Comparison of ENCODE assay signal across 10 cellular contexts in the genomic region with DNA sequence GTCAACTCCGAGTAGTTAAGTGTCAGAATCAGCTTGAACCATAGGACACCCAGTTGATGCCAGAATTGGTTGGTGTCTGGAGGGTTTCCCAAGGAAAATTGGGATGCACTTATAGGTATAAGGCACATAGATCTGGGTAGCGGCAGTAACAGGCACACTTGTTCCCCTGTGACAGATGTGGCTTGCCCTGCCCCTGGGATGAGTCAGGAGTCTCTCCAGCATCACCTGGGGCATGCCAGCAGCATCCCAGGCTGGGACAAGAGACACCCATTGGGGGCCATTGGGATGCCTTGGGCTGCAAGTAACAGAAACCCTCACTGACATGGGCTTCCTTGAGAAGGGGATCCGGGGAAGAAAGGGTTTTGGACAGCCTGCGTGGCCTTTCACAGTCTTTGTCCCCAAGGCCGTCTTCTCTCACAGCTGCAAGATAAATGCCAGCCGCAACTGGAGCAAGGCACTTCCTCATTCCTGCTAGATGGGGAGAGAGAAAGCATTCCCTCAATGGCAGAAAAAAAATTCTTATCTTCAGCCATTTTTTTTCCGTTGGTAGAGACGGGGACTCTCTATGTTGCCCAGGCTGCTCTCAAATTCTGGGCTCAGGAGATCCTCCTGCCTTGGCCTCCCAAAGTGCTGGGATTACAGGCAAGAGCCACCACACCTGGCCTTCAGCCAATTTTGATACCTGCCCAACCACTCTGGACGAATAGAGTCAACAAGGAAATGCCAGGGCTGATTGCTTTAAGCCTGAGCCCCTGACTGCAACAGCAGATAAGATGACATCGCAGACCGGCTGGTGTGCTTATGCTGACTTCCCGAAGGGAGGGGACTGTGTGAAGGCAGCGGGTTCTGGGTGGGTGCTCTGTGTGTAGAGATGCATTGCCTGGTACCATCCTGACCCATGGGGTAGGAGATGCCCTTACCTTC. TPM values are rescaled to one million over a fixed set of nuclear protein-coding genes. Genes with fewer than 3 reads are reported as not detected.
DNase-seq lines count a peak whose midpoint lies in the region; ATAC-seq, FAIRE-seq and TF ChIP-seq lines count a peak whose summit lies in the region.
"Had no signal": no experiment of that assay in that cellular context is flagged by ENCODE, and none has a peak within 500 bp of the region (broad histone marks: within the 10 kb centered on the region; RNA-seq: fewer than 3 reads in every experiment).

No MANE protein-coding gene starts in this region.

- FAIRE-seq in K562 (lab: Jason Lieb, UNC): peak; percentile 64

- H2AFZ ChIP-seq in K562 (ENCODE audit: low read depth, low read length): peak overlapping the region; percentile 22

- H4K20me1 ChIP-seq in K562 (replicated peaks; ENCODE audit: control insufficient read depth, insufficient read depth, low read length): 0 out of 2 replicates have a peak, but pooled peaks cover 2% of the 10 kb centered on the region

- H3K9me3 ChIP-seq in K562 (replicated peaks; ENCODE audit: control insufficient read depth, insufficient read depth, low read depth, low read length) (no peaks in the 10 kb centered on the region), prostate gland (no peaks in the 10 kb centered on the region), psoas muscle (no peaks in the 10 kb centered on the region)

- no TSS peak for BruUV-seq in K562 (replicated peaks; lab: Mats Ljungman, UMichigan)

- intact Hi-C loops in K562 (cut with micrococcal nuclease): no loop called here
- intact Hi-C loops in prostate gland (cut with DNase I): no loop called here
- intact Hi-C loops in psoas muscle (cut with DNase I): no loop called here

- TF ChIP-seq POLR2A in K562 (conservative IDR thresholded peaks at IDR 0.05) (no peak), prostate gland (IDR thresholded peaks at IDR 0.05) (no peak)

- 10% methylated on average over 13 of the region's 13 CpGs for WGBS in K562 (ENCODE audit: insufficient coverage, low coverage, missing lambda C conversion rate)
- whole genome bisulfite sequencing in prostate gland: 51% methylated on average over 13 of the region's 13 CpGs
- 43 to 51% (median 50%) methylated on average over 13 of the region's 13 CpGs for WGBS in psoas muscle, 3 donors

- DNase-seq in NCI-H1092 treated with DMSO at 0.1 percent for 48 hours (lab: John Stamatoyannopoulos, UW) (peak; percentile 3), NCI-H1092 (lab: John Stamatoyannopoulos, UW) (no peak), NCI-H345 treated with DMSO at 0.1 percent for 48 hours (lab: John Stamatoyannopoulos, UW; ENCODE audit: unreplicated experiment) (peak; percentile 88), K562 (ENCODE audit: extremely low read depth in 1 of 4, low spot score in 3 of 4) (peak in 2 of 4 experiments; percentile 38 to 63), prostate gland (ENCODE audit: low spot score) (peak; percentile 63), psoas muscle (no peak), G401 (ENCODE audit: low spot score) (no peak)
- DNase-seq: activated CD4-positive, CD25-positive, alpha-beta regulatory T cell had no signal

- TF ChIP-seq EP300 in K562 (IDR thresholded peaks at IDR 0.05; ENCODE audit: low read length): no peak

- no peaks in the 10 kb centered on the region for H3K79me2 ChIP-seq in K562 (ENCODE audit: control insufficient read depth, insufficient read depth, low read length)

- H3K4me2 ChIP-seq in K562 (ENCODE audit: insufficient read depth, low read length): peak overlapping the region; percentile 67

- POLR2A ChIA-PET in K562 (lab: Yijun Ruan, JAX): interaction anchor here (0.6 to 0.8 kb wide), 2 partner anchors 29 to 328 kb away, joined by 3 read pairs; no protein-coding TSS in a partner anchor

- H3K27me3 ChIP-seq in K562 (ENCODE audit: control insufficient read depth in 2 of 2, insufficient read depth in 2 of 2, low read length in 2 of 2): peaks cover 0 to 11% of the 10 kb centered on the region in 2 experiments; a peak in 2 of 5 replicates
- H3K27me3 ChIP-seq in prostate gland (replicated peaks; ENCODE audit: insufficient read depth): no peaks in the 10 kb centered on the region
- H3K27me3 ChIP-seq in psoas muscle (ENCODE audit: insufficient read depth in 3 of 3, low read length in 2 of 3): peaks cover 0 to 2% (median 0%) of the 10 kb centered on the region in 3 donors

- H3K4me3 ChIP-seq in K562: no peak overlapping the region; the same call in 1 of the 2 replicates
- H3K4me3 ChIP-seq in prostate gland: no peak overlapping the region
- H3K4me3 ChIP-seq in psoas muscle: no peak overlapping the region

- in situ Hi-C loops in K562 (cut with MboI) (no loop called here), G401 (cut with HindIII; ENCODE audit: low sequenced_read_pairs) (no loop called here)

- no peak overlapping the region; a peak in 1 of 4 replicates for H3K9ac ChIP-seq in K562 (ENCODE audit: insufficient read depth in 1 of 2, low read depth in 2 of 2, low read length in 2 of 2)

- H3K36me3 ChIP-seq in K562 (ENCODE audit: control insufficient read depth, insufficient read depth, low read length): no peaks in the 10 kb centered on the region
- H3K36me3 ChIP-seq in prostate gland: no peaks in the 10 kb centered on the region
- no peaks in the 10 kb centered on the region for H3K36me3 ChIP-seq in psoas muscle (ENCODE audit: insufficient read depth in 1 of 2, low read depth in 1 of 2)

- peak overlapping the region; percentile 10; the same call in 1 of the 3 replicates for H3K27ac ChIP-seq in K562 (ENCODE audit: extremely low read depth, low read depth, low read length)
- no peak overlapping the region for H3K27ac ChIP-seq in prostate gland
- H3K27ac ChIP-seq in psoas muscle: no peak overlapping the region
- H3K27ac ChIP-seq: 22Rv1 had no signal

- H3K4me1 ChIP-seq in K562 (replicated peaks in 1 of 2; ENCODE audit: control insufficient read depth in 2 of 2, insufficient read depth in 2 of 2, low read length in 2 of 2): peaks cover 18 to 20% of the 10 kb centered on the region in 2 experiments
- peaks cover 6% of the 10 kb centered on the region for H3K4me1 ChIP-seq in prostate gland (replicated peaks)
- H3K4me1 ChIP-seq in psoas muscle: no peaks in the 10 kb centered on the region

- peak; percentile 74 for ATAC-seq in K562
- no peak for ATAC-seq in psoas muscle
- no peak for ATAC-seq in HG02840 (IDR thresholded peaks at IDR 0.05; ENCODE audit: low FRiP score, unreplicated experiment)

- no peaks in the 10 kb centered on the region for H3K9me1 ChIP-seq in K562 (ENCODE audit: control insufficient read depth, insufficient read depth, low read length)

- TF ChIP-seq RAD21 in K562 (CRISPR knock-in tag; conservative IDR thresholded peaks at IDR 0.05 in 1 of 2, IDR thresholded peaks at IDR 0.05 in 1 of 2): no peak

- CTCF ChIA-PET in K562 (lab: Yijun Ruan, JAX; ENCODE audit: low intra/inter-chr PET ratio): no interaction called here

- TF ChIP-seq CTCF in K562 (IDR thresholded peaks at IDR 0.05 in 2 of 3, conservative IDR thresholded peaks at IDR 0.05 in 1 of 3; ENCODE audit: insufficient read depth in 2 of 3, low read depth in 1 of 3, low read length in 3 of 3): no peak
- TF ChIP-seq CTCF in prostate gland (IDR thresholded peaks at IDR 0.05): no peak
- TF ChIP-seq CTCF in psoas muscle (IDR thresholded peaks at IDR 0.05): no peak

TF ChIP-seq in K562, 482 proteins besides CTCF, POLR2A, EP300 and RAD21 (continues in another document):
- TF ChIP-seq ZBTB1 (CRISPR knock-in tag; IDR thresholded peaks at IDR 0.05; ENCODE audit: borderline replicate concordance, low read depth): no peak
- TF ChIP-seq ZC3H8 (IDR thresholded peaks at IDR 0.05): no peak
- TF ChIP-seq, protein P1, sequence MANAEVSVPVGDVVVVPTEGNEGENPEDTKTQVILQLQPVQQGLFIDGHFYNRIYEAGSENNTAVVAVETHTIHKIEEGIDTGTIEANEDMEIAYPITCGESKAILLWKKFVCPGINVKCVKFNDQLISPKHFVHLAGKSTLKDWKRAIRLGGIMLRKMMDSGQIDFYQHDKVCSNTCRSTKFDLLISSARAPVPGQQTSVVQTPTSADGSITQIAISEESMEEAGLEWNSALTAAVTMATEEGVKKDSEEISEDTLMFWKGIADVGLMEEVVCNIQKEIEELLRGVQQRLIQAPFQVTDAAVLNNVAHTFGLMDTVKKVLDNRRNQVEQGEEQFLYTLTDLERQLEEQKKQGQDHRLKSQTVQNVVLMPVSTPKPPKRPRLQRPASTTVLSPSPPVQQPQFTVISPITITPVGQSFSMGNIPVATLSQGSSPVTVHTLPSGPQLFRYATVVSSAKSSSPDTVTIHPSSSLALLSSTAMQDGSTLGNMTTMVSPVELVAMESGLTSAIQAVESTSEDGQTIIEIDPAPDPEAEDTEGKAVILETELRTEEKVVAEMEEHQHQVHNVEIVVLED (CRISPR knock-in tag; IDR thresholded peaks at IDR 0.05): no peak
- TF ChIP-seq KLF10 (CRISPR knock-in tag; IDR thresholded peaks at IDR 0.05): no peak

RNA-seq across cellular contexts. Expression of gene RNF130, which starts 13.3 kb away (rescaled TPM):
- 19.1 and 19.5 TPM in 2 replicates for total RNA-seq in K562 (2011; cell fraction: chromatin; rRNA removed; ENCODE audit: low replicate concordance)
- 12.8 and 17.0 TPM in 2 replicates for total RNA-seq in K562 (2011; cell fraction: nucleolus; rRNA removed)
- total RNA-seq in K562 (2011; cell fraction: nucleoplasm; rRNA removed): 23.6 and 30.7 TPM in 2 replicates
- total RNA-seq in K562 (2014; rRNA removed) (25.7 and 28.0 TPM in 2 replicates), K562 (2014; rRNA removed; fragmentation: Illumina TruSeq; extraction: Trizol) (24.0 and 26.2 TPM in 2 replicates), K562 (2015; rRNA removed; fragmentation: Illumina TruSeq; extraction: Trizol) (39.4 and 39.5 TPM in 2 replicates), K562 (2021) (30.0 and 32.2 TPM in 2 replicates), prostate gland (100 to 1,000 TPM in 1 of 2 donors, 10 to 100 TPM in 1; 83.8 to 116 TPM), psoas muscle (10 to 100 TPM; 34.1 to 41.1 (median 37.4) TPM)
- polyA plus RNA-seq in K562 (2011; rRNA removed) (29.0 and 31.4 TPM in 2 replicates), K562 (2014; fragmentation: Illumina TruSeq; extraction: Trizol) (23.2 and 30.9 TPM in 2 replicates), K562 (2014; fragmentation: Nextera tagmentation; extraction: Ambion mirVana) (1 to 10 TPM; 5.8 to 6.8 TPM), K562 (2014; rRNA removed) (26.7 and 27.1 TPM in 2 replicates), psoas muscle (10 to 100 TPM; 35.9 to 45.3 (median 37.2) TPM)
- 24.5 and 27.9 TPM in 2 replicates for polyA plus RNA-seq in K562 (2011; cell fraction: cytosol; rRNA removed)
- polyA plus RNA-seq in K562 (2011; cell fraction: nucleus; rRNA removed): 14.2 and 19.3 TPM in 2 replicates
- 31.0 and 76.8 TPM in 2 replicates for polyA plus RNA-seq in K562 (2012)
- 24.2 and 25.4 TPM in 2 replicates for polyA minus RNA-seq in K562 (2011; rRNA and poly(A)+ RNA removed)
- 11.7 and 14.7 TPM in 2 replicates for polyA minus RNA-seq in K562 (2011; cell fraction: cytosol; rRNA and poly(A)+ RNA removed)
- 10.0 and 13.7 TPM in 2 replicates for polyA minus RNA-seq in K562 (2011; cell fraction: nucleus; rRNA and poly(A)+ RNA removed)
- 54.9 and 67.9 TPM in 2 replicates for total RNA-seq in G401 (2014; rRNA removed; shearing (Covaris generic))

Comparison
In these comparisons a context has a peak if more than half of its experiments do, and no peak if none do; other contexts are left out.
1. DNase-seq: peak in NCI-H1092 treated with DMSO at 0.1 percent for 48 hours (single experiment), NCI-H345 treated with DMSO at 0.1 percent for 48 hours (single experiment) and prostate gland (single experiment); none in NCI-H1092 (single experiment), psoas muscle (0 of 2) and G401 (single experiment).